ENCODE assay signal across 9 cellular contexts in genomic region chr14:35385042-35385839, GRCh38. TPM values are rescaled to one million over a fixed set of nuclear protein-coding genes. Genes with fewer than 3 reads are reported as not detected.
A peak's percentile ranks its signal among the peaks of the same experiment; 100 is the strongest.
DNase-seq lines count a peak whose midpoint lies in the region; ATAC-seq and TF ChIP-seq lines count a peak whose summit lies in the region.
"Had no signal": no experiment of that assay in that cellular context is flagged by ENCODE, and none has a peak within 500 bp of the region (broad histone marks: within the 10 kb centered on the region; RNA-seq: fewer than 3 reads in every experiment).

No MANE protein-coding gene starts in this region.

- H3K4me3 ChIP-seq in WERI-Rb-1 (ENCODE audit: low read depth, low read length) (no peak overlapping the region), psoas muscle (peak overlapping the region; percentile 47)

- H3K27me3 ChIP-seq in WERI-Rb-1 (ENCODE audit: insufficient read depth, low read depth, severe bottlenecking) (no peaks in the 10 kb centered on the region), psoas muscle (ENCODE audit: insufficient read depth in 3 of 3, low read length in 2 of 3) (no peaks in the 10 kb centered on the region)

- H3K9me3 ChIP-seq in WERI-Rb-1 (ENCODE audit: severe bottlenecking): peaks cover 2% of the 10 kb centered on the region
- no peaks in the 10 kb centered on the region for H3K9me3 ChIP-seq in psoas muscle

- no peaks in the 10 kb centered on the region for H3K36me3 ChIP-seq in WERI-Rb-1
- H3K36me3 ChIP-seq in psoas muscle (ENCODE audit: insufficient read depth in 1 of 2, low read depth in 1 of 2): no peaks in the 10 kb centered on the region

- no peak for TF ChIP-seq CTCF in WERI-Rb-1 (IDR thresholded peaks at IDR 0.05; ENCODE audit: low read depth, low read length)
- no peak for TF ChIP-seq CTCF in psoas muscle (IDR thresholded peaks at IDR 0.05)

- H3K27ac ChIP-seq in WERI-Rb-1: peak overlapping the region; percentile 12; the same call in 1 of the 2 replicates
- peak overlapping the region; percentile 98 for H3K27ac ChIP-seq in psoas muscle

- ATAC-seq in psoas muscle (peak; percentile 85 to 89 (median 88)), GM19328 (IDR thresholded peaks at IDR 0.05; ENCODE audit: unreplicated experiment) (no peak), GM19324 (IDR thresholded peaks at IDR 0.05; ENCODE audit: low FRiP score, unreplicated experiment) (no peak)

- DNase-seq in NCI-H1417 (lab: John Stamatoyannopoulos, UW): peak; percentile 68 to 97 (median 84)
- no peak for DNase-seq in NCI-H1417 treated with DMSO at 0.1 percent for 48 hours (lab: John Stamatoyannopoulos, UW)
- peak; percentile 45 for DNase-seq in WERI-Rb-1
- DNase-seq in cardiac septum (ENCODE audit: low spot score): peak; percentile 86
- DNase-seq in psoas muscle: peak; percentile 85 to 96
- no peak for DNase-seq in MV-4-11 (lab: John Stamatoyannopoulos, UW)
- DNase-seq: CD4-positive, CD25-positive, alpha-beta regulatory T cell had no signal

- peaks cover 37% of the 10 kb centered on the region for H3K4me1 ChIP-seq in psoas muscle

- 24 to 49% (median 33%) methylated on average over 14 to 15 of the region's 15 CpGs for WGBS in psoas muscle, 3 donors

- intact Hi-C loops in cardiac septum (cut with DNase I) (loop anchor here (1.0 to 5.0 kb wide), 2 partner anchors 18 to 43 kb away; no protein-coding TSS in a partner anchor), psoas muscle (cut with DNase I) (loop anchor here (2.0 to 5.0 kb wide), 2 partner anchors 42 to 93 kb away; partner anchors contain the start of gene PSMA6 (in 1 of the 2))

RNA-seq across cellular contexts. Expression of gene NFKBIA, which starts 19.3 kb away (rescaled TPM):
- total RNA-seq in cardiac septum (42.7 TPM), psoas muscle (100 to 1,000 TPM in 2 of 4 donors, 10 to 100 TPM in 2; 48.7 to 144 (median 96.4) TPM)
- polyA plus RNA-seq in psoas muscle: 100 to 1,000 TPM in 1 of 3 donors, 10 to 100 TPM in 2; 84.1 to 151 (median 94.0) TPM

Comparison
In these comparisons a context has a peak if more than half of its experiments do, and no peak if none do; other contexts are left out.
1. DNase-seq: peak in NCI-H1417 (3 of 3), WERI-Rb-1 (single experiment), cardiac septum (single experiment) and psoas muscle (2 of 2); none in NCI-H1417 treated with DMSO at 0.1 percent for 48 hours (single experiment) and MV-4-11 (single experiment).
2. ATAC-seq: peak in psoas muscle (4 of 4); none in GM19328 (single experiment) and GM19324 (single experiment).